ENCODE assay signal across 28 cellular contexts in the genomic region with DNA sequence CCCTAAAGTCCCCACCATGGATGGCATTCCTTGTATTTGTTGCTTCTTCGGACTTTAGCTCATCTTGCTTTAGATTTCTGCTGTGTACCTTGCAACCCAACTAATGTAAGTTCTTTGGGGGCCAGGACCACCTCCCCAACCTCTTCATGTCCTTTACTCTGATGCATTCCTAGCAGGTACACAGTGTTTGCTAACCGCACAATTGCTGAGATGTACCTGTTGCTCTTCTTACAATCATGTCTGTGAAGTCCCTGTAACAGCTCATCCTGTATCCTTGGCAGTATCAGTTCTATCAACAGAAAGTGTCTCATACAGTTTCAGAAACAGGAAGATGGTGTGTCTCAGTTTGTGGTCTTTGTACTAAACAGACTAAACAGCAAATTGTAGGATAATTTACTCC.
"Had no signal": no experiment of that assay in that cellular context is flagged by ENCODE, and none has a peak within 500 bp of the region (broad histone marks: within the 10 kb centered on the region; RNA-seq: fewer than 3 reads in every experiment).

No MANE protein-coding gene starts in this region.

- H3K27me3 ChIP-seq: ascending aorta had no signal

- H3K9me3 ChIP-seq: ascending aorta had no signal

- DNase-seq: activated CD4-positive, alpha-beta memory T cell treated with anti-CD3 and anti-CD28 coated beads, Interleukin-2, amount 10 ng/mL, durations not matched to agents 7 days and 5 days; activated CD4-positive, alpha-beta T cell treated with anti-CD3 and anti-CD28 coated beads for 1 hour; activated CD4-positive, alpha-beta T cell treated with anti-CD3 and anti-CD28 coated beads for 36 hours; activated CD4-positive, alpha-beta T cell treated with anti-CD3 and anti-CD28 coated beads for 48 hours; activated CD4-positive, alpha-beta T cell treated with anti-CD3 and anti-CD28 coated beads, Interleukin-2, amount 10 ng/mL, durations not matched to agents 7 days and 5 days; activated CD4-positive, alpha-beta T cell treated with anti-CD3 and anti-CD28 coated beads, Interleukin-2, amount 50 U/mL, for 48 hours; activated CD4-positive, CD25-positive, alpha-beta regulatory T cell; activated CD8-positive, alpha-beta memory T cell treated with anti-CD3 and anti-CD28 coated beads for 24 hours; activated CD8-positive, alpha-beta memory T cell treated with anti-CD3 and anti-CD28 coated beads, Interleukin-2, amount 10 ng/mL, durations not matched to agents 7 days and 5 days; activated CD8-positive, alpha-beta memory T cell treated with anti-CD3 and anti-CD28 coated beads, Interleukin-2, amount 50 U/mL, for 48 hours; activated CD8-positive, alpha-beta T cell treated with anti-CD3 and anti-CD28 coated beads, Interleukin-2, amount 10 ng/mL, durations not matched to agents 7 days and 5 days; activated effector memory CD4-positive, alpha-beta T cell treated with Interleukin-2 at 50 U/mL for 16 hours; activated gamma-delta T cell; activated naive CD4-positive, alpha-beta T cell treated with anti-CD3 and anti-CD28 coated beads, Interleukin-2, amount 10 ng/mL, durations not matched to agents 7 days and 5 days; activated naive CD4-positive, alpha-beta T cell treated with Interleukin-2 at 50 U/mL for 16 hours; activated naive CD8-positive, alpha-beta T cell treated with anti-CD3 and anti-CD28 coated beads, Interleukin-2, amount 10 ng/mL, durations not matched to agents 7 days and 5 days; activated naive CD8-positive, alpha-beta T cell treated with anti-CD3 and anti-CD28 coated beads, Interleukin-2, amount 50 U/mL, for 24 hours; activated T-cell treated with anti-CD3 and anti-CD28 coated beads, Interleukin-2, amount 50 U/mL, for 24 hours; activated T-cell treated with anti-CD3 and anti-CD28 coated beads, Interleukin-2, amount 50 U/mL, for 48 hours; amygdala; anterior cingulate cortex; central memory CD4-positive, alpha-beta T cell; T-helper 2 cell; T-helper 9 cell; WERI-Rb-1 had no signal

- H3K4me1 ChIP-seq: ascending aorta had no signal

- ATAC-seq: activated CD4-positive, alpha-beta T cell treated with anti-CD3 and anti-CD28 coated beads for 36 hours; activated CD4-positive, CD25-positive, alpha-beta regulatory T cell treated with anti-CD3 and anti-CD28 coated beads, Interleukin-2, amount 50 U/mL, for 24 hours; activated CD8-positive, alpha-beta memory T cell treated with anti-CD3 and anti-CD28 coated beads, Interleukin-2, amount 10 ng/mL, durations not matched to agents 7 days and 5 days; activated CD8-positive, alpha-beta T cell treated with anti-CD3 and anti-CD28 coated beads, Interleukin-2, amount 10 ng/mL, durations not matched to agents 7 days and 5 days; activated naive CD8-positive, alpha-beta T cell treated with anti-CD3 and anti-CD28 coated beads, Interleukin-2, amount 50 U/mL, for 24 hours; WTC11 had no signal

- H3K4me3 ChIP-seq: ascending aorta had no signal

- H3K27ac ChIP-seq: ascending aorta, WERI-Rb-1 had no signal

- H3K36me3 ChIP-seq: ascending aorta, WERI-Rb-1 had no signal
